ENCODE assay signal across 9 cellular contexts in genomic region chr10:99854860-99855259, GRCh38.
A peak's percentile ranks its signal among the peaks of the same experiment; 100 is the strongest.
DNase-seq lines count a peak whose midpoint lies in the region; ATAC-seq and TF ChIP-seq lines count a peak whose summit lies in the region.
"Had no signal": no experiment of that assay in that cellular context is flagged by ENCODE, and none has a peak within 500 bp of the region (broad histone marks: within the 10 kb centered on the region; RNA-seq: fewer than 3 reads in every experiment).

No MANE protein-coding gene starts in this region.

- TF ChIP-seq CTCF in AG04449 (IDR thresholded peaks at IDR 0.05; ENCODE audit: insufficient read depth, low read length, missing control alignments), result peak; percentile 69
- peak in 2 of 3 experiments; percentile 9 to 37 for TF ChIP-seq CTCF in ascending aorta (IDR thresholded peaks at IDR 0.05)

- H3K9me3 ChIP-seq in ascending aorta, result no peaks in the 10 kb centered on the region

- H3K36me3 ChIP-seq in ascending aorta, result no peaks in the 10 kb centered on the region

- intact Hi-C loops in ascending aorta (cut with DNase I) (no loop called here), left colon (cut with DNase I, micrococcal nuclease) (no loop called here)

- no peak overlapping the region for H3K27ac ChIP-seq in ascending aorta

- H3K4me1 ChIP-seq in ascending aorta, result no peaks in the 10 kb centered on the region

- POLR2A ChIA-PET in AG04449 (lab: Yijun Ruan, JAX), result no interaction called here

- H3K27me3 ChIP-seq in ascending aorta, result no peaks in the 10 kb centered on the region

- DNase-seq in AG04449 (ENCODE audit: low read depth, low spot score) (peak; percentile 36), KBM-7 (peak; percentile 58), ascending aorta (ENCODE audit: low spot score in 2 of 2) (no peak), left colon (no peak), NCI-H2171 treated with DMSO at 0.1 percent for 48 hours (lab: John Stamatoyannopoulos, UW) (no peak)
- DNase-seq: NCI-H1048 had no signal

- CTCF ChIA-PET in AG04449 (lab: Yijun Ruan, JAX), result interaction anchor here (0.7 to 14.6 kb wide), 16 partner anchors 8 to 330 kb away, joined by 3 to 470 read pairs (median 6); partner anchors contain the start of gene DNMBP

- H3K4me3 ChIP-seq in AG04449 (ENCODE audit: low read depth, low read length) (no peak overlapping the region), ascending aorta (no peak overlapping the region)

- ATAC-seq in left colon, result peak; percentile 40
- no peak for ATAC-seq in GM21717 (IDR thresholded peaks at IDR 0.05; ENCODE audit: unreplicated experiment)
- no peak for ATAC-seq in GM21825 (IDR thresholded peaks at IDR 0.05; ENCODE audit: unreplicated experiment)
- no peak for ATAC-seq in GM21381 (IDR thresholded peaks at IDR 0.05; ENCODE audit: unreplicated experiment)

- in situ Hi-C loops in KBM-7 (cut with MboI; ENCODE audit: low pct_unique_long_range_greater_than_20kb, low sequenced_read_pairs), result loop anchor here (25.0 kb wide), 1 partner anchor 182 kb away; no protein-coding TSS in a partner anchor

Comparison
In these comparisons a context has a peak if more than half of its experiments do, and no peak if none do; other contexts are left out.
1. DNase-seq: peak in AG04449 (single experiment) and KBM-7 (single experiment); none in ascending aorta (0 of 2), left colon (0 of 2) and NCI-H2171 treated with DMSO at 0.1 percent for 48 hours (single experiment).